Comparison of ENCODE assay signal across 22 cellular contexts in genomic region chr2:223511168-223511567, GRCh38.
DNase-seq lines count a peak whose midpoint lies in the region; ATAC-seq and TF ChIP-seq lines count a peak whose summit lies in the region.
"Had no signal": no experiment of that assay in that cellular context is flagged by ENCODE, and none has a peak within 500 bp of the region (broad histone marks: within the 10 kb centered on the region; RNA-seq: fewer than 3 reads in every experiment).

No MANE protein-coding gene starts in this region.

- H3K4ac ChIP-seq in neuronal stem cell (ENCODE audit: low read length), result no peak overlapping the region

- H2AK5ac ChIP-seq in neuronal stem cell (ENCODE audit: low read depth, low read length), result no peak overlapping the region

- WGBS in SK-N-SH (ENCODE audit: low lambda C conversion rate), result 79% methylated on average over 4 of the region's 4 CpGs
- WGBS in neuronal stem cell (ENCODE audit: extremely low coverage in 2 of 2, insufficient read length in 2 of 2, insufficient replicate concordance in 1 of 2), 2 donors, result no CpG with 5 or more reads among the region's 4 CpGs

- H3K4me3 ChIP-seq in SK-N-SH (ENCODE audit: low read depth in 2 of 2, low read length in 1 of 2), result no peak overlapping the region
- H3K4me3 ChIP-seq in Loucy (ENCODE audit: low read length, poor library complexity, severe bottlenecking), result no peak overlapping the region
- H3K4me3 ChIP-seq in neuronal stem cell (ENCODE audit: low read length in 2 of 2), result no peak overlapping the region
- no peak overlapping the region for H3K4me3 ChIP-seq in tibial artery
- H3K4me3 ChIP-seq: A549 had no signal

- H3F3A ChIP-seq in SK-N-SH (replicated peaks; ENCODE audit: insufficient read depth) (peaks cover 12% of the 10 kb centered on the region), Loucy (ENCODE audit: low read depth) (no peaks in the 10 kb centered on the region)

- H3K9me3 ChIP-seq in SK-N-SH (no peaks in the 10 kb centered on the region), Loucy (ENCODE audit: insufficient read depth, low read depth, low read length) (no peaks in the 10 kb centered on the region), neuronal stem cell (replicated peaks in 1 of 2; ENCODE audit: control insufficient read depth in 2 of 2, insufficient read depth in 1 of 2, low read depth in 1 of 2, low read length in 2 of 2) (no peaks in the 10 kb centered on the region), tibial artery (no peaks in the 10 kb centered on the region)
- H3K9me3 ChIP-seq: A549 had no signal

- POLR2A ChIA-PET in SK-N-SH (lab: Yijun Ruan, JAX), result no interaction called here

- H4K91ac ChIP-seq in neuronal stem cell (ENCODE audit: low read depth, low read length, poor library complexity), result no peak overlapping the region

- H3K9me2 ChIP-seq in SK-N-SH (no peaks in the 10 kb centered on the region), Loucy (replicated peaks; ENCODE audit: low read depth, low read length) (no peaks in the 10 kb centered on the region)

- H3K36me3 ChIP-seq in SK-N-SH (replicated peaks in 1 of 2; ENCODE audit: control insufficient read depth in 1 of 2, insufficient read depth in 2 of 2, low read length in 1 of 2), result no peaks in the 10 kb centered on the region
- no peaks in the 10 kb centered on the region for H3K36me3 ChIP-seq in Loucy (ENCODE audit: insufficient read depth, low read length)
- H3K36me3 ChIP-seq in neuronal stem cell (replicated peaks in 1 of 2; ENCODE audit: control insufficient read depth in 2 of 2, insufficient read depth in 2 of 2, low read length in 2 of 2), result no peaks in the 10 kb centered on the region
- no peaks in the 10 kb centered on the region for H3K36me3 ChIP-seq in tibial artery

- H2BK5ac ChIP-seq in neuronal stem cell (ENCODE audit: low read length), result no peak overlapping the region

- TF ChIP-seq EP300 in SK-N-SH (IDR thresholded peaks at IDR 0.05; ENCODE audit: borderline replicate concordance in 1 of 2, low read depth in 1 of 2, low read length in 1 of 2), result no peak

- H3K4me1 ChIP-seq in SK-N-SH (ENCODE audit: control insufficient read depth in 1 of 2, insufficient read depth in 2 of 2, low read depth in 1 of 2, low read length in 1 of 2), result peaks cover 6% of the 10 kb centered on the region in 2 experiments; a peak in 2 of 4 replicates
- H3K4me1 ChIP-seq in Loucy (ENCODE audit: insufficient read depth, low read length, poor library complexity, severe bottlenecking), result peaks cover 10% of the 10 kb centered on the region
- H3K4me1 ChIP-seq in neuronal stem cell (ENCODE audit: control insufficient read depth in 2 of 2, insufficient read depth in 1 of 2, low read depth in 1 of 2, low read length in 2 of 2), result no peaks in the 10 kb centered on the region
- peaks cover 0 to 38% (median 11%) of the 10 kb centered on the region in 4 donors for H3K4me1 ChIP-seq in tibial artery

- DNase-seq in SK-N-SH (no peak), neuronal stem cell (ENCODE audit: low spot score) (no peak), tibial artery (no peak), NCI-H1417 treated with DMSO at 0.1 percent for 48 hours (lab: John Stamatoyannopoulos, UW) (no peak), SW 1271 (lab: John Stamatoyannopoulos, UW) (no peak)
- no peak for DNase-seq in activated T-cell treated with anti-CD3 and anti-CD28 coated beads, Interleukin-2, amount 50 U/mL, for 48 hours
- DNase-seq: AML-193; C1 segment of cervical spinal cord; CD4-positive, alpha-beta memory T cell; CD4-positive, CD25-positive, alpha-beta regulatory T cell; CD8-positive, alpha-beta memory T cell; COR-L47; DMS 273 treated with DMSO at 0.1 percent for 48 hours; DMS153; DMS53; DMS79; EL; GF-D8 had no signal

- H3K79me1 ChIP-seq in neuronal stem cell (ENCODE audit: low read depth, low read length), result no peaks in the 10 kb centered on the region

- peak; percentile 19; the same call in 1 of the 3 replicates for ATAC-seq in SK-N-SH treated with all-trans-retinoic acid at 6 μM for 48 hours

- H3K18ac ChIP-seq in neuronal stem cell (ENCODE audit: low read length), result no peak overlapping the region

- no peak overlapping the region for H2AFZ ChIP-seq in SK-N-SH (ENCODE audit: low read depth)
- no peak overlapping the region for H2AFZ ChIP-seq in Loucy (ENCODE audit: low read length)
- H2AFZ ChIP-seq in neuronal stem cell (ENCODE audit: low read length), result peak overlapping the region; percentile 60

- no peaks in the 10 kb centered on the region for H3K27me3 ChIP-seq in SK-N-SH (ENCODE audit: insufficient read depth)
- H3K27me3 ChIP-seq in Loucy (ENCODE audit: insufficient read depth, low read length, poor library complexity, severe bottlenecking), result no peaks in the 10 kb centered on the region
- H3K27me3 ChIP-seq in neuronal stem cell (ENCODE audit: control insufficient read depth in 3 of 3, insufficient read depth in 3 of 3, low read depth in 1 of 3, low read length in 3 of 3), result no peaks in the 10 kb centered on the region
- no peaks in the 10 kb centered on the region for H3K27me3 ChIP-seq in tibial artery

- intact Hi-C loops in tibial artery (cut with DNase I; ENCODE audit: low total_unique reads), result no loop called here

- no peak overlapping the region; a peak in 1 of 4 replicates for H3K27ac ChIP-seq in SK-N-SH (ENCODE audit: low read depth in 2 of 2, low read length in 1 of 2)
- H3K27ac ChIP-seq in neuronal stem cell (replicated peaks; ENCODE audit: low read length), result no peak overlapping the region
- H3K27ac ChIP-seq in tibial artery, result peak overlapping the region; percentile 3 to 13
- H3K27ac ChIP-seq: 22Rv1, A549 had no signal

- H4K20me1 ChIP-seq in SK-N-SH (ENCODE audit: insufficient read depth) (no peaks in the 10 kb centered on the region), Loucy (ENCODE audit: insufficient read depth, low read length, poor library complexity, severe bottlenecking) (no peaks in the 10 kb centered on the region)

- TF ChIP-seq RAD21 in SK-N-SH (IDR thresholded peaks at IDR 0.05; ENCODE audit: low read length), result no peak

- no peaks in the 10 kb centered on the region for H3K79me2 ChIP-seq in SK-N-SH (ENCODE audit: insufficient read depth)
- no peaks in the 10 kb centered on the region for H3K79me2 ChIP-seq in Loucy (ENCODE audit: insufficient read depth, low read length)

- H3K4me2 ChIP-seq in SK-N-SH (no peak overlapping the region), Loucy (ENCODE audit: low read depth, low read length, poor library complexity, severe bottlenecking) (peak overlapping the region; percentile 30), neuronal stem cell (ENCODE audit: insufficient read depth, low read length, poor library complexity, severe bottlenecking) (no peak overlapping the region)

- H2BK12ac ChIP-seq in neuronal stem cell (ENCODE audit: low read length), result no peak overlapping the region

- TF ChIP-seq CTCF in SK-N-SH (IDR thresholded peaks at IDR 0.05), result no peak
- TF ChIP-seq CTCF in Loucy (conservative IDR thresholded peaks at IDR 0.05; ENCODE audit: low read length), result no peak
- TF ChIP-seq CTCF in tibial artery (IDR thresholded peaks at IDR 0.05), result no peak

- CTCF ChIA-PET in SK-N-SH (lab: Yijun Ruan, JAX), result interaction anchor here (1.0 to 1.8 kb wide), 2 partner anchors 11 to 87 kb away, joined by 3 to 8 read pairs; no protein-coding TSS in a partner anchor

- H3K23ac ChIP-seq in neuronal stem cell (ENCODE audit: low read depth, low read length, poor library complexity), result no peak overlapping the region

- H2BK15ac ChIP-seq in neuronal stem cell (ENCODE audit: low read length), result no peak overlapping the region

- H2BK120ac ChIP-seq in neuronal stem cell (ENCODE audit: low read depth, low read length), result no peak overlapping the region

- no peak overlapping the region for H3K14ac ChIP-seq in neuronal stem cell (ENCODE audit: low read length)

- H3K9ac ChIP-seq in SK-N-SH (no peak overlapping the region), Loucy (ENCODE audit: low read depth, low read length, poor library complexity, severe bottlenecking) (no peak overlapping the region), neuronal stem cell (ENCODE audit: low read depth, low read length, poor library complexity) (no peak overlapping the region)

- no peak overlapping the region for H4K8ac ChIP-seq in neuronal stem cell (ENCODE audit: low read depth, low read length)

TF ChIP-seq in SK-N-SH treated with all-trans-retinoic acid at 6 μM for 48 hours, 23 proteins besides CTCF, POLR2A, EP300 and RAD21:
- no peak for TF ChIP-seq GLIS3 (CRISPR knock-in tag; IDR thresholded peaks at IDR 0.05)

TF ChIP-seq in SK-N-SH, 30 proteins besides CTCF, POLR2A, EP300 and RAD21:
- TF ChIP-seq TEAD4 (IDR thresholded peaks at IDR 0.05; ENCODE audit: borderline replicate concordance, insufficient read depth) (no peak), NRF1 (IDR thresholded peaks at IDR 0.05; ENCODE audit: low read depth, low read length) (no peak), RCOR1 (IDR thresholded peaks at IDR 0.05; ENCODE audit: low read length) (no peak), GABPA (IDR thresholded peaks at IDR 0.05; ENCODE audit: low read depth) (no peak), EZH2phosphoT487 (IDR thresholded peaks at IDR 0.05; ENCODE audit: borderline replicate concordance, low read depth) (no peak), MAX (IDR thresholded peaks at IDR 0.05; ENCODE audit: low read depth) (no peak), USF2 (IDR thresholded peaks at IDR 0.05; ENCODE audit: borderline replicate concordance, low read depth, low read length) (no peak), TCF12 (IDR thresholded peaks at IDR 0.05) (no peak), USF1 (IDR thresholded peaks at IDR 0.05; ENCODE audit: borderline replicate concordance, low read depth) (no peak), FOXM1 (IDR thresholded peaks at IDR 0.05; ENCODE audit: low read depth) (no peak)

Comparison
In these comparisons a context has a peak if more than half of its experiments do, and no peak if none do; other contexts are left out.
1. H3K27ac ChIP-seq: peak in tibial artery (2 of 2); none in SK-N-SH (0 of 2) and neuronal stem cell (single experiment).